Comparison of ENCODE assay signal across 14 cellular contexts in the genomic region with DNA sequence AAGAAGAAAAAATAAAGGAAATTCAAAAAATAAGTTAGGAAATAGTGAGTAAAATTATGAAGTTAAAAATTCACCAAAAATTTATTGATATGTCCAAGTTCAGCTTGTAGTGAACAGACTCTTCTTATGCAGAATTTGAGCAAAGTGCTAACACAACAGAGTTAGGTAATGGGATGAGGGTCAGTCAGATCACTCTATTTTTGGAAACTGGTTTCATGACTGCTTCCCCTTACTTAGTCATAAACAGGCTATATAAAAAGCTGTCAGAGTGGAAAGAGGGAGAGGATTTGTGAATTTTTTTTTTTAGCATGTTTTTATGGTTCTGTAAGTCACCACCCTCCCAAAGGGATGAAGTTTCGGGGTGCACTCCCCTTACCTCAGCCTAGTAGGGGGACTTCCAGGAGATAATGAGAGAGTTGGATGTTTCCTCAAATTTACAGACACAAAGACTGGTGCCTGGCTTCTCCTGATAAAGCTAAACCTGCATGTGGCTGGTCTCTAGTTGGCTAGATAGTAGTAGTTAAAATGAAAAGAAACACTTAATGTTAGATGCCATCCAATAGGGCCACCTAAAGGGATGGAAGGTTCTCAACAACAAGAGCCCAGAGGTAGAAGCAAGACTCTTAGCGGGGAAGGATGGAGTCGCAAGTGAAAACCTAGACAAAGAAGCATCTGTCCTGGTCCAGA. TPM values are rescaled to one million over a fixed set of nuclear protein-coding genes. Genes with fewer than 3 reads are reported as not detected.
A peak's percentile ranks its signal among the peaks of the same experiment; 100 is the strongest.
DNase-seq lines count a peak whose midpoint lies in the region; ATAC-seq, FAIRE-seq and TF ChIP-seq lines count a peak whose summit lies in the region.
"Had no signal": no experiment of that assay in that cellular context is flagged by ENCODE, and none has a peak within 500 bp of the region (broad histone marks: within the 10 kb centered on the region; RNA-seq: fewer than 3 reads in every experiment).

No MANE protein-coding gene starts in this region.

- peak; percentile 52 for ATAC-seq in HG02852 (IDR thresholded peaks at IDR 0.05; ENCODE audit: unreplicated experiment)
- peak; percentile 27 for ATAC-seq in left lung
- ATAC-seq: esophagus mucosa had no signal

- no peaks in the 10 kb centered on the region for H3K27me3 Mint-ChIP-seq in glutamatergic neuron (ENCODE audit: unreplicated experiment)
- H3K27me3 Mint-ChIP-seq: brain had no signal

- no peaks in the 10 kb centered on the region for H3K9me3 Mint-ChIP-seq in glutamatergic neuron (ENCODE audit: unreplicated experiment)
- H3K9me3 Mint-ChIP-seq: brain had no signal

- H3K27ac Mint-ChIP-seq in glutamatergic neuron (ENCODE audit: unreplicated experiment) = no peak overlapping the region
- H3K27ac Mint-ChIP-seq: brain had no signal

- H3K4me1 ChIP-seq in left lung = peaks cover 0 to 21% of the 10 kb centered on the region in 2 donors

- TF ChIP-seq CTCF in left lung (IDR thresholded peaks at IDR 0.05) (no peak), glutamatergic neuron (IDR thresholded peaks at IDR 0.05; ENCODE audit: partially characterized antibody, unreplicated experiment) (no peak)

- no peak overlapping the region for H3K4me3 Mint-ChIP-seq in glutamatergic neuron (ENCODE audit: unreplicated experiment)
- H3K4me3 Mint-ChIP-seq: brain had no signal

- no peaks in the 10 kb centered on the region for H3K9me3 ChIP-seq in left lung

- no peak for TF ChIP-seq POLR2A in GM12891 (IDR thresholded peaks at IDR 0.05; ENCODE audit: low read depth, low read length)

- DNase-seq in GM12891 (ENCODE audit: insufficient read length, low spot score) = no peak
- DNase-seq in RPMI8226 = peak; percentile 49
- DNase-seq in left lung = no peak
- DNase-seq in glutamatergic neuron = no peak
- no peak for DNase-seq in iPS-NIHi7 (ENCODE audit: extremely low spot score)
- DNase-seq in activated CD4-positive, alpha-beta T cell treated with anti-CD3 and anti-CD28 coated beads for 1 hour = no peak
- no peak for DNase-seq in NCI-H510A treated with DMSO at 0.1 percent for 48 hours (lab: John Stamatoyannopoulos, UW)
- DNase-seq: activated T-cell treated with anti-CD3 and anti-CD28 coated beads for 4 hours; NCI-H187 treated with DMSO at 0.1 percent for 48 hours; nucleus accumbens; stimulated activated naive CD4-positive, alpha-beta T cell had no signal

- no peaks in the 10 kb centered on the region for H3K27me3 ChIP-seq in left lung

- intact Hi-C loops in left lung (cut with DNase I) = no loop called here

- H3K4me3 ChIP-seq in left lung = no peak overlapping the region

- FAIRE-seq in GM12891 (lab: Jason Lieb, UNC) = peak; percentile 5

- H3K4me1 Mint-ChIP-seq in glutamatergic neuron (ENCODE audit: low read depth, unreplicated experiment) = no peaks in the 10 kb centered on the region

- H3K27ac ChIP-seq in left lung = no peak overlapping the region

- no peaks in the 10 kb centered on the region for H3K36me3 Mint-ChIP-seq in glutamatergic neuron (ENCODE audit: unreplicated experiment)
- H3K36me3 Mint-ChIP-seq: brain had no signal

- H3K36me3 ChIP-seq in left lung = no peaks in the 10 kb centered on the region

TF ChIP-seq in GM12891, 5 proteins besides CTCF, POLR2A, EP300 and RAD21:
- TF ChIP-seq PAX5 (IDR thresholded peaks at IDR 0.05; ENCODE audit: insufficient read depth, low read length, severe bottlenecking) = no peak
- peak; percentile 16; the same call in 1 of the 2 replicates for TF ChIP-seq SPI1 (IDR thresholded peaks at IDR 0.05; ENCODE audit: low read depth, low read length)
TF ChIP-seq in GM12891: peak in this region for 1.

RNA-seq across cellular contexts. Expression of gene CPB2, which starts 4.5 kb away (rescaled TPM):
- polyA plus RNA-seq in GM12891 (2012; ENCODE audit: low read depth, missing spikeins) = 0.09 TPM
- total RNA-seq in left lung = 10 to 100 TPM in 1 of 2 donors, 1 to 10 TPM in 1; 5.1 to 18.4 TPM
- not detected for total RNA-seq in glutamatergic neuron (ENCODE audit: unreplicated experiment)
- total RNA-seq: esophagus mucosa had no signal

RNA-seq across cellular contexts. Expression of gene ZC3H13, which starts 47.8 kb away (rescaled TPM):
- 18.8 TPM for polyA plus RNA-seq in GM12891 (2012; ENCODE audit: low read depth, missing spikeins)
- total RNA-seq in left lung (10 to 100 TPM; 40.6 to 41.4 TPM), glutamatergic neuron (ENCODE audit: unreplicated experiment) (72.3 TPM)
